16 cellular contexts compared by ENCODE assay signal in genomic region chr9:118183571-118183970, GRCh38.
A peak's percentile ranks its signal among the peaks of the same experiment; 100 is the strongest.
DNase-seq lines count a peak whose midpoint lies in the region; ATAC-seq, FAIRE-seq and TF ChIP-seq lines count a peak whose summit lies in the region.
"Had no signal": no experiment of that assay in that cellular context is flagged by ENCODE, and none has a peak within 500 bp of the region (broad histone marks: within the 10 kb centered on the region; RNA-seq: fewer than 3 reads in every experiment).

No MANE protein-coding gene starts in this region.

- no peak for TF ChIP-seq RAD21 in H1 (IDR thresholded peaks at IDR 0.05 in 1 of 2, conservative IDR thresholded peaks at IDR 0.05 in 1 of 2; ENCODE audit: low read depth in 2 of 2, low read length in 2 of 2)

- POLR2A ChIA-PET in H1 (lab: Charles Lee; ENCODE audit: partially characterized antibody), result no interaction called here

- no peak overlapping the region for H4K8ac ChIP-seq in H1 (ENCODE audit: extremely low read depth, insufficient read depth, low read length)

- H3K4ac ChIP-seq in H1 (replicated peaks; ENCODE audit: insufficient read length, low read depth, low read length), result no peak overlapping the region

- H2BK20ac ChIP-seq in H1 (ENCODE audit: low read length), result no peak overlapping the region

- CTCF ChIA-PET in H1 (lab: Charles Lee; ENCODE audit: partially characterized antibody), result no interaction called here

- H4K5ac ChIP-seq in H1 (ENCODE audit: insufficient read length, low read depth, low read length), result no peak overlapping the region

- H4K20me1 ChIP-seq in H1 (replicated peaks in 1 of 2; ENCODE audit: control insufficient read depth in 1 of 2, insufficient read depth in 2 of 2, low read length in 2 of 2) (no peaks in the 10 kb centered on the region), smooth muscle cell (ENCODE audit: low read depth) (no peaks in the 10 kb centered on the region)

- no peak overlapping the region for H3K56ac ChIP-seq in H1 (replicated peaks; ENCODE audit: insufficient read length, low read depth, low read length)

- no peak overlapping the region for H2BK120ac ChIP-seq in H1 (replicated peaks; ENCODE audit: low read depth, low read length)

- no peak for TF ChIP-seq POLR2A in H1 (IDR thresholded peaks at IDR 0.05; ENCODE audit: control extremely low read depth in 1 of 2, low read depth in 2 of 2, low read length in 2 of 2)

- H3K36me3 ChIP-seq in H1 (ENCODE audit: control insufficient read depth in 2 of 4, insufficient read depth in 4 of 4, low read length in 3 of 4), result no peaks in the 10 kb centered on the region
- H3K36me3 ChIP-seq in smooth muscle cell (ENCODE audit: low read depth), result no peaks in the 10 kb centered on the region

- no peak for ATAC-seq in HG03196 (IDR thresholded peaks at IDR 0.05; ENCODE audit: unreplicated experiment)
- ATAC-seq: GM12878 had no signal

- H3K9me3 ChIP-seq in H1 (ENCODE audit: insufficient read depth in 2 of 2, low read depth in 1 of 2, low read length in 1 of 2) (no peaks in the 10 kb centered on the region), smooth muscle cell (replicated peaks; ENCODE audit: low read depth) (no peaks in the 10 kb centered on the region)

- H3K79me2 ChIP-seq in H1 (ENCODE audit: control insufficient read depth in 1 of 2, insufficient read depth in 2 of 2, low read length in 2 of 2) (no peaks in the 10 kb centered on the region), smooth muscle cell (ENCODE audit: low read depth) (no peaks in the 10 kb centered on the region)

- no peak overlapping the region for H2BK15ac ChIP-seq in H1 (ENCODE audit: low read length)

- no peak for TF ChIP-seq EP300 in H1 (IDR thresholded peaks at IDR 0.05; ENCODE audit: borderline replicate concordance in 1 of 2, low read depth in 2 of 2, low read length in 2 of 2)

- H3K23me2 ChIP-seq in H1 (ENCODE audit: low read depth, low read length), result no peaks in the 10 kb centered on the region

- DNase-seq in M059J (ENCODE audit: low read depth) (peak; percentile 49), H1 (ENCODE audit: low read depth in 1 of 2, low spot score in 2 of 2) (no peak), kidney tubule cell (ENCODE audit: low spot score) (peak; percentile 75), smooth muscle cell (lab: John Stamatoyannopoulos, UW; ENCODE audit: unreplicated experiment) (no peak), kidney glomerular epithelial cell (lab: John Stamatoyannopoulos, UW) (no peak)
- no peak for DNase-seq in activated naive CD4-positive, alpha-beta T cell (lab: John Stamatoyannopoulos, UW)
- DNase-seq: C1 segment of cervical spinal cord; CD4-positive, alpha-beta T cell; DMS79; HCEC 1CT; HFFc6; IMR-90 had no signal

- no peak overlapping the region for H2BK5ac ChIP-seq in H1 (ENCODE audit: low read depth, low read length)

- H2BK12ac ChIP-seq in H1 (ENCODE audit: low read depth, low read length), result no peak overlapping the region

- H3K9ac ChIP-seq in H1 (replicated peaks in 1 of 4; ENCODE audit: extremely low read depth in 1 of 4, low read depth in 3 of 4, low read length in 3 of 4) (no peak overlapping the region), smooth muscle cell (ENCODE audit: low read depth) (no peak overlapping the region)

- H3K27ac ChIP-seq in H1 (ENCODE audit: low read depth, low read length) (no peak overlapping the region), smooth muscle cell (ENCODE audit: low read depth) (peak overlapping the region; percentile 18)

- no peak overlapping the region for H3K4me3 ChIP-seq in H1 (ENCODE audit: extremely low read depth in 1 of 4, insufficient read depth in 2 of 4, low read depth in 3 of 4, low read length in 4 of 4)
- H3K4me3 ChIP-seq in smooth muscle cell, result no peak overlapping the region
- H3K4me3 ChIP-seq: GM12878 had no signal

- H2AK5ac ChIP-seq in H1 (ENCODE audit: low read depth, low read length), result no peak overlapping the region

- no peak overlapping the region for H3K14ac ChIP-seq in H1 (ENCODE audit: insufficient read length)

- no peak overlapping the region for H3K4me2 ChIP-seq in H1 (ENCODE audit: insufficient read depth in 1 of 2, low read depth in 2 of 2, low read length in 2 of 2)
- no peak overlapping the region for H3K4me2 ChIP-seq in smooth muscle cell

- no peak for FAIRE-seq in H1 (lab: Jason Lieb, UNC)
- FAIRE-seq: A204.1, GM12878, GM18507 had no signal

- no peak overlapping the region for H3K18ac ChIP-seq in H1 (ENCODE audit: extremely low read depth, low read length)

- H3K4me1 ChIP-seq in H1 (replicated peaks in 1 of 4; ENCODE audit: control insufficient read depth in 3 of 4, insufficient read depth in 4 of 4, low read length in 3 of 4), result no peaks in the 10 kb centered on the region
- H3K4me1 ChIP-seq in smooth muscle cell (ENCODE audit: low read depth), result no peaks in the 10 kb centered on the region

- H3K79me1 ChIP-seq in H1 (ENCODE audit: low read depth, low read length), result no peaks in the 10 kb centered on the region

- H2AFZ ChIP-seq in H1 (ENCODE audit: low read length) (0 out of 2 replicates have a peak overlapping the region, but pooled peaks have one; percentile 38), smooth muscle cell (ENCODE audit: low read depth) (no peak overlapping the region)

- H4K91ac ChIP-seq in H1 (replicated peaks; ENCODE audit: insufficient read length, low read length), result no peak overlapping the region

- H3K27me3 ChIP-seq in H1 (replicated peaks in 1 of 4; ENCODE audit: control insufficient read depth in 3 of 4, extremely low read depth in 1 of 4, insufficient read depth in 3 of 4, low read length in 3 of 4), result no peaks in the 10 kb centered on the region
- no peaks in the 10 kb centered on the region for H3K27me3 ChIP-seq in smooth muscle cell (ENCODE audit: low read depth)

- TF ChIP-seq CTCF in H1 (IDR thresholded peaks at IDR 0.05; ENCODE audit: control extremely low read depth in 1 of 3, insufficient read depth in 1 of 3, low read depth in 1 of 3, low read length in 3 of 3), result no peak
- no peak for TF ChIP-seq CTCF in smooth muscle cell (IDR thresholded peaks at IDR 0.05; ENCODE audit: borderline replicate concordance, insufficient read depth, poor library complexity, severe bottlenecking)

- H3F3A ChIP-seq in smooth muscle cell (ENCODE audit: low read depth), result no peaks in the 10 kb centered on the region

- no peak overlapping the region for H3K23ac ChIP-seq in H1 (ENCODE audit: insufficient read length)

- 88% methylated on average over 2 of the region's 2 CpGs; no CpG with 5 or more reads in 1 of the 2 experiments for WGBS in H1 (ENCODE audit: extremely low coverage in 1 of 2, insufficient coverage in 1 of 2, insufficient read length in 1 of 2, insufficient replicate concordance in 2 of 2, low coverage in 1 of 2, low lambda C conversion rate in 2 of 2, missing lambda C conversion rate in 1 of 2), 2 experiments
- WGBS in smooth muscle cell (ENCODE audit: low lambda C conversion rate), result 70% methylated on average over 2 of the region's 2 CpGs

TF ChIP-seq in H1, 55 proteins besides CTCF, POLR2A, EP300 and RAD21:
- TF ChIP-seq TAF7 (optimal IDR thresholded peaks at IDR 0.05; ENCODE audit: borderline replicate concordance, low read depth, low read length) (no peak), SRF (IDR thresholded peaks at IDR 0.05; ENCODE audit: low read depth, low read length) (0 out of 2 replicates have a peak, but pooled peaks have one; percentile 26)
TF ChIP-seq in H1: peak in this region for 1.

Comparison
In these comparisons a context has a peak if more than half of its experiments do, and no peak if none do; other contexts are left out.
1. DNase-seq: peak in M059J (single experiment) and kidney tubule cell (single experiment); none in H1 (0 of 2), smooth muscle cell (single experiment), activated naive CD4-positive, alpha-beta T cell (0 of 4) and kidney glomerular epithelial cell (single experiment).